Comparison of ENCODE assay signal across 1 cellular context in the genomic region with DNA sequence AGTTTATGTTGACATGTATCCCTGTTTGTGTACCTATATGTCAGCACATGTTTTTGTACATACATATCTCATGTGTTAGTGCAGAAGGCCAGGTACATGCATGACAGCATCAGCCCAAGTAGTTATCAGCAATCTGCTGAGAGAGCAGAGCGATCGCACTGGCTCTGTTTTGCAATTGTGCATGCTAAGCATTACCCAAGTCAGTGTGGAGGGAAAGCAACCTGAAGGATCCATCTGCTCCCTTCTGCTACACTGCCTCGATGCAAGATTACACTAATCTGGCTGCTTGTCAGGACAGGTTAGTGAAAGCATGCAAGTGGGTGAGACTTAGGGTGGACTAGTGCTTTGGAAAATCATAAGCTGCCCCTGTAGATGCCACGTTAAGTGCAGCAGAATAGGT.
TF ChIP-seq lines count a peak whose summit lies in the region.

No MANE protein-coding gene starts in this region.

TF ChIP-seq in H1, 55 proteins besides CTCF, POLR2A, EP300 and RAD21:
- TF ChIP-seq NANOG (IDR thresholded peaks at IDR 0.05; ENCODE audit: insufficient read depth, low read depth, low read length, poor library complexity, severe bottlenecking) (no peak), SRF (IDR thresholded peaks at IDR 0.05; ENCODE audit: low read depth, low read length) (no peak), CHD2 (IDR thresholded peaks at IDR 0.05; ENCODE audit: low read length) (no peak), POLR2AphosphoS5 (IDR thresholded peaks at IDR 0.05; ENCODE audit: low read depth, low read length) (no peak), SIN3A (conservative IDR thresholded peaks at IDR 0.05 in 1 of 2, IDR thresholded peaks at IDR 0.05 in 1 of 2; ENCODE audit: low read depth in 1 of 2, low read length in 2 of 2) (no peak), KDM4A (IDR thresholded peaks at IDR 0.05; ENCODE audit: low read depth, low read length, severe bottlenecking) (no peak), KDM5A (IDR thresholded peaks at IDR 0.05; ENCODE audit: low read length) (no peak), HDAC2 (IDR thresholded peaks at IDR 0.05; ENCODE audit: borderline replicate concordance in 1 of 2, low read depth in 2 of 2, low read length in 2 of 2) (no peak), KDM1A (IDR thresholded peaks at IDR 0.05; ENCODE audit: borderline replicate concordance, low read length) (no peak), ASH2L (IDR thresholded peaks at IDR 0.05; ENCODE audit: low read length) (no peak), YY1 (IDR thresholded peaks at IDR 0.05; ENCODE audit: low read depth, low read length) (no peak), GABPA (IDR thresholded peaks at IDR 0.05; ENCODE audit: borderline replicate concordance, insufficient read depth, low read length) (no peak)
- TF ChIP-seq, protein P1, sequence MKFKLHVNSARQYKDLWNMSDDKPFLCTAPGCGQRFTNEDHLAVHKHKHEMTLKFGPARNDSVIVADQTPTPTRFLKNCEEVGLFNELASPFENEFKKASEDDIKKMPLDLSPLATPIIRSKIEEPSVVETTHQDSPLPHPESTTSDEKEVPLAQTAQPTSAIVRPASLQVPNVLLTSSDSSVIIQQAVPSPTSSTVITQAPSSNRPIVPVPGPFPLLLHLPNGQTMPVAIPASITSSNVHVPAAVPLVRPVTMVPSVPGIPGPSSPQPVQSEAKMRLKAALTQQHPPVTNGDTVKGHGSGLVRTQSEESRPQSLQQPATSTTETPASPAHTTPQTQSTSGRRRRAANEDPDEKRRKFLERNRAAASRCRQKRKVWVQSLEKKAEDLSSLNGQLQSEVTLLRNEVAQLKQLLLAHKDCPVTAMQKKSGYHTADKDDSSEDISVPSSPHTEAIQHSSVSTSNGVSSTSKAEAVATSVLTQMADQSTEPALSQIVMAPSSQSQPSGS (IDR thresholded peaks at IDR 0.05; ENCODE audit: low read length): no peak
TF ChIP-seq in H1: peak in this region for 0.
